In the genomic region with DNA sequence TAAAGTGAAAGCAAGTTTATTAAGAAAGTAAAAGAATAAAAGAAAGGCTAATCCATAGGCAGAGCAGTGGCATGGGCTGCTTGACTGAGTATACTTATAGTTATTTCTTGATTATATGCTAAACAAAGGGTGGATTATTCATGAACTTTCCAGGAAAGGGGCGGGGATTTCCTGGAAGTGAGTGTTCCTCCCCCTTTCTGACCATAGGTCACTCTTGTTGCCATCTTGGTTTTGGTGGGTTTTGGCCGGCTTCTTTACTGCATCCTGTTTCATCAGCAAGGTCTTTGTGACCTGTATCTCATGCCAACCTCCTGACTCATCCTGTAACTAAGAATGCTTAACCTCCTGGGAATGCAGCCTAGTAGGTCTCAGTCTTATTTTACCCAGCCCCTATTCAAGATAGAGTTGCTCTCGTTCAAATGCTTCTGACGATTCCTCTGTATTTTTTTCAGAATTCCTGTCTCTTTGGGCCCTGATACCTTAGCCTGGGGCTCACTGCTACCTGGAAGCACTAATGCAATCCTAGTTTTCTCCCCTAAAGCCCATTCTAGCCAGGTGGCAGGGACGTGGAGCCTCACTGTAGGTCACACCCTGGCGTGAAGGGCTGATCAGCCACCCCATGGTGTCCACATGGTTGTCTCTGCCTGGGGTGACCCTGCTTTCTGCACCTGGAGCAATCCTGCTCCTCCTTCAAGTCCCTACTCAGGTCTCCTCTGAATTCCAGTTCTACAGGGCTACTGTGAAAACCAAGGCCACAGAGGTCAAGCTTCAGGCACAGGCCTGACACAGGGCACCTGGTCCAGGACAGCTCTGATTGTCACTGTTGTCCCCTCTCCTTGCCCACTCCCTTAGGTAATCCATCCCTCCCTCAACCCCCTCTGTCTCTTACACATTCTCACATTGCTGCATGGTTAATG, we compare ENCODE assay signal across 8 cellular contexts. TPM values are rescaled to one million over a fixed set of nuclear protein-coding genes. Genes with fewer than 3 reads are reported as not detected.
DNase-seq lines count a peak whose midpoint lies in the region; ATAC-seq and TF ChIP-seq lines count a peak whose summit lies in the region.

No MANE protein-coding gene starts in this region.

- peaks cover 0 to 2% (median 0%) of the 10 kb centered on the region in 3 donors for H3K4me1 Mint-ChIP-seq in CD8-positive, alpha-beta memory T cell

- H3K4me2 ChIP-seq in skeletal muscle satellite cell (ENCODE audit: low read length) = peak overlapping the region; percentile 74

- peaks cover 0 to 4% of the 10 kb centered on the region in 2 donors for H3K27me3 Mint-ChIP-seq in CD8-positive, alpha-beta memory T cell

- ATAC-seq in foreskin keratinocyte (peak; percentile 91), HG02571 (IDR thresholded peaks at IDR 0.05; ENCODE audit: unreplicated experiment) (no peak)

- POLR2A ChIA-PET in CD8-positive, alpha-beta memory T cell (lab: Charles Lee) = no interaction called here

- H3K36me3 Mint-ChIP-seq in CD8-positive, alpha-beta memory T cell = no peaks in the 10 kb centered on the region

- H3K36me3 ChIP-seq in CD8-positive, alpha-beta memory T cell (ENCODE audit: insufficient read depth, low read length) = no peaks in the 10 kb centered on the region
- H3K36me3 ChIP-seq in skeletal muscle satellite cell (ENCODE audit: insufficient read depth, low read length) = no peaks in the 10 kb centered on the region

- H3K9me3 ChIP-seq in CD8-positive, alpha-beta memory T cell (ENCODE audit: low read length) = no peaks in the 10 kb centered on the region
- H3K9me3 ChIP-seq in skeletal muscle satellite cell (replicated peaks; ENCODE audit: low read length) = no peaks in the 10 kb centered on the region

- peaks cover under 1% of the 10 kb centered on the region for H3K4me1 ChIP-seq in CD8-positive, alpha-beta memory T cell (ENCODE audit: insufficient read depth, low read length)
- peaks cover 15% of the 10 kb centered on the region for H3K4me1 ChIP-seq in foreskin keratinocyte
- H3K4me1 ChIP-seq in skeletal muscle satellite cell (ENCODE audit: control insufficient read depth, insufficient read depth, low read length) = peaks cover 18% of the 10 kb centered on the region

- CTCF ChIA-PET in CD8-positive, alpha-beta memory T cell (lab: Charles Lee) = no interaction called here

- no peaks in the 10 kb centered on the region for H3K9me3 Mint-ChIP-seq in CD8-positive, alpha-beta memory T cell

- no peak overlapping the region for H3K4me3 Mint-ChIP-seq in CD8-positive, alpha-beta memory T cell

- peak overlapping the region; percentile 36 for H3K9ac ChIP-seq in skeletal muscle satellite cell (ENCODE audit: low read depth, low read length)

- TF ChIP-seq CTCF in foreskin keratinocyte (conservative IDR thresholded peaks at IDR 0.05) = no peak

- H3K4me3 ChIP-seq in CD8-positive, alpha-beta memory T cell (ENCODE audit: low read length) = no peak overlapping the region
- H3K4me3 ChIP-seq in skeletal muscle satellite cell (ENCODE audit: low read length) = peak overlapping the region; percentile 44

- H3K27ac Mint-ChIP-seq in CD8-positive, alpha-beta memory T cell = peak overlapping the region in 2 of 8 donors; percentile 6 to 81

- DNase-seq in CD8-positive, alpha-beta memory T cell = no peak
- peak; percentile 94 for DNase-seq in H4 (ENCODE audit: low spot score)
- peak; percentile 88 for DNase-seq in T1000 (lab: John Stamatoyannopoulos, UW)
- DNase-seq in foreskin keratinocyte = peak; percentile 97 to 99
- DNase-seq in germinal center (ENCODE audit: low spot score) = no peak
- no peak for DNase-seq in NCI-H1417 treated with DMSO at 0.1 percent for 48 hours (lab: John Stamatoyannopoulos, UW)

- peak overlapping the region; percentile 22 for H3K27ac ChIP-seq in CD8-positive, alpha-beta memory T cell (ENCODE audit: low read depth, low read length)
- H3K27ac ChIP-seq in foreskin keratinocyte = peak overlapping the region; percentile 28

- H3K27me3 ChIP-seq in CD8-positive, alpha-beta memory T cell (ENCODE audit: insufficient read depth, low read length, poor library complexity, severe bottlenecking) = no peaks in the 10 kb centered on the region
- H3K27me3 ChIP-seq in foreskin keratinocyte (no peaks in the 10 kb centered on the region), skeletal muscle satellite cell (ENCODE audit: control insufficient read depth, insufficient read depth, low read length) (peaks cover 8% of the 10 kb centered on the region)

RNA-seq across cellular contexts. Expression of a gene that starts 6.0 kb away (rescaled TPM):
- total RNA-seq in CD8-positive, alpha-beta memory T cell = 10 to 100 TPM; 11.5 to 12.1 TPM
- 6.7 TPM for polyA plus RNA-seq in CD8-positive, alpha-beta memory T cell
- total RNA-seq in H4 (2014; rRNA removed; shearing (Covaris generic)) = 22.0 and 37.4 TPM in 2 replicates
- total RNA-seq in foreskin keratinocyte = 47.3 and 53.8 TPM in 2 replicates
- polyA plus RNA-seq in foreskin keratinocyte = 26.7 and 28.5 TPM in 2 replicates
- total RNA-seq in skeletal muscle satellite cell (2012; rRNA removed) = 38.0 and 49.2 TPM in 2 replicates

RNA-seq across cellular contexts. Expression of a gene that starts 27.7 kb away (rescaled TPM):
- 10 to 100 TPM; 18.2 to 21.6 TPM for total RNA-seq in CD8-positive, alpha-beta memory T cell
- polyA plus RNA-seq in CD8-positive, alpha-beta memory T cell = 0.70 TPM
- total RNA-seq in H4 (2014; rRNA removed; shearing (Covaris generic)) = 24.8 and 30.2 TPM in 2 replicates
- total RNA-seq in foreskin keratinocyte = 30.8 and 39.0 TPM in 2 replicates
- 28.2 and 37.2 TPM in 2 replicates for polyA plus RNA-seq in foreskin keratinocyte
- 7.2 and 8.1 TPM in 2 replicates for total RNA-seq in skeletal muscle satellite cell (2012; rRNA removed)

Comparison
In these comparisons a context has a peak if more than half of its experiments do, and no peak if none do; other contexts are left out.
1. DNase-seq: peak in H4 (single experiment), T1000 (single experiment) and foreskin keratinocyte (2 of 2); none in CD8-positive, alpha-beta memory T cell (0 of 5), germinal center (single experiment) and NCI-H1417 treated with DMSO at 0.1 percent for 48 hours (single experiment).